Comparison of ENCODE assay signal across 7 cellular contexts in genomic region chr1:109197163-109198042, GRCh38. TPM values are rescaled to one million over a fixed set of nuclear protein-coding genes. Genes with fewer than 3 reads are reported as not detected.
DNase-seq lines count a peak whose midpoint lies in the region; ATAC-seq and TF ChIP-seq lines count a peak whose summit lies in the region.

No MANE protein-coding gene starts in this region.

- H3K79me1 ChIP-seq in H9 (ENCODE audit: insufficient read depth, low read depth, low read length, poor library complexity, severe bottlenecking), result no peaks in the 10 kb centered on the region

- H3K36me3 Mint-ChIP-seq in H9 (ENCODE audit: insufficient read depth in 1 of 3, low read depth in 3 of 3) (no peaks in the 10 kb centered on the region; a peak in 1 of 7 replicates), immature natural killer cell (peaks cover 0 to 4% (median 3%) of the 10 kb centered on the region in 3 donors)

- no peak overlapping the region for H3K56ac ChIP-seq in H9 (ENCODE audit: insufficient read length, low read depth, low read length)

- H3K27me3 ChIP-seq in H9 (ENCODE audit: insufficient read depth, low read length), result no peaks in the 10 kb centered on the region

- no peaks in the 10 kb centered on the region for H3K4me1 ChIP-seq in H9 (ENCODE audit: insufficient read depth, low read length)

- H2BK12ac ChIP-seq in H9 (ENCODE audit: insufficient read length, low read depth, low read length), result no peak overlapping the region

- H3K4me3 ChIP-seq in foreskin fibroblast (ENCODE audit: low read depth in 1 of 2, low read length in 2 of 2), result no peak overlapping the region
- H3K4me3 ChIP-seq in skin epidermis, result no peak overlapping the region

- no peak overlapping the region for H2AK5ac ChIP-seq in H9 (ENCODE audit: insufficient read length, low read length)

- H2BK120ac ChIP-seq in H9 (ENCODE audit: low read depth, low read length, poor library complexity, severe bottlenecking), result no peak overlapping the region

- H3K27ac ChIP-seq in H9 (ENCODE audit: insufficient read length, low read depth, low read length), result no peak overlapping the region
- peak overlapping the region in 16 of 21 experiments; percentile 6 to 75 (median 38) for H3K27ac ChIP-seq in skin epidermis

- no peak overlapping the region for H2BK15ac ChIP-seq in H9 (ENCODE audit: low read depth, low read length)

- TF ChIP-seq CTCF in H9 (conservative IDR thresholded peaks at IDR 0.05) (no peak), foreskin fibroblast (IDR thresholded peaks at IDR 0.05; ENCODE audit: low read depth, low read length) (no peak)

- no peak overlapping the region for H4K5ac ChIP-seq in H9 (ENCODE audit: insufficient read length, low read depth, low read length)

- H3K4me3 Mint-ChIP-seq in H9, result no peak overlapping the region
- H3K4me3 Mint-ChIP-seq in immature natural killer cell, result no peak overlapping the region

- DNase-seq in H9 (peak; percentile 50), SW 1271 (lab: John Stamatoyannopoulos, UW) (peak; percentile 63 to 82), foreskin fibroblast (peak; percentile 99 to 100), immature natural killer cell (no peak)

- no CpG with 5 or more reads among the region's 10 CpGs for WGBS in H9 (ENCODE audit: extremely low coverage, insufficient read length, low lambda C conversion rate)

- H3K14ac ChIP-seq in H9 (ENCODE audit: insufficient read depth, low read length), result no peak overlapping the region

- peaks cover 12 to 15% of the 10 kb centered on the region in 2 experiments for H3K4me1 Mint-ChIP-seq in H9
- H3K4me1 Mint-ChIP-seq in immature natural killer cell, result peaks cover 9 to 11% of the 10 kb centered on the region in 2 donors

- H4K91ac ChIP-seq in H9 (ENCODE audit: insufficient read length, low read depth, low read length), result no peak overlapping the region

- no peak overlapping the region for H3K27ac Mint-ChIP-seq in H9
- no peak overlapping the region for H3K27ac Mint-ChIP-seq in immature natural killer cell

- H3K23ac ChIP-seq in H9 (ENCODE audit: insufficient read length, low read depth, low read length), result no peak overlapping the region

- H3T11ph ChIP-seq in H9 (ENCODE audit: low read length), result no peak overlapping the region

- no peak overlapping the region for H3K9ac ChIP-seq in H9 (ENCODE audit: extremely low read depth, insufficient read length, low read length)

- ATAC-seq in GM21619 (IDR thresholded peaks at IDR 0.05; ENCODE audit: unreplicated experiment) (no peak), GM21737 (IDR thresholded peaks at IDR 0.05; ENCODE audit: unreplicated experiment) (no peak)

- no peak overlapping the region for H4K8ac ChIP-seq in H9 (replicated peaks; ENCODE audit: insufficient read length, low read depth, low read length)

- H3K18ac ChIP-seq in H9 (ENCODE audit: insufficient read length, low read depth, low read length), result no peak overlapping the region

- H3K4me2 ChIP-seq in H9 (ENCODE audit: insufficient read depth, insufficient read length, low read length), result no peak overlapping the region

- no peak overlapping the region for H2AFZ ChIP-seq in H9 (ENCODE audit: low read length)

- H3K23me2 ChIP-seq in H9 (ENCODE audit: insufficient read length, low read depth, low read length, poor library complexity, severe bottlenecking), result no peaks in the 10 kb centered on the region

- no peaks in the 10 kb centered on the region for H3K9me3 ChIP-seq in H9 (ENCODE audit: control insufficient read depth, low read depth, low read length)

- H4K20me1 ChIP-seq in H9 (ENCODE audit: control insufficient read depth, insufficient read depth, insufficient read length), result no peaks in the 10 kb centered on the region

- H3K4ac ChIP-seq in H9 (ENCODE audit: low read depth, low read length), result no peak overlapping the region

- no peak overlapping the region for H2BK20ac ChIP-seq in H9 (ENCODE audit: low read depth, low read length, poor library complexity, severe bottlenecking)

- H3K9me3 Mint-ChIP-seq in H9 (no peaks in the 10 kb centered on the region), immature natural killer cell (no peaks in the 10 kb centered on the region)

- H3K27me3 Mint-ChIP-seq in H9 (ENCODE audit: low read depth), result peaks cover 5% of the 10 kb centered on the region
- H3K27me3 Mint-ChIP-seq in immature natural killer cell (ENCODE audit: low read depth in 3 of 3), result peaks cover 2 to 12% (median 4%) of the 10 kb centered on the region in 3 donors

- no peak overlapping the region for H2BK5ac ChIP-seq in H9 (ENCODE audit: insufficient read length, low read length)

- no peaks in the 10 kb centered on the region for H3K79me2 ChIP-seq in H9 (ENCODE audit: insufficient read depth, low read length)

RNA-seq across cellular contexts. Expression of gene SARS1, which starts 16.3 kb away (rescaled TPM):
- total RNA-seq in H9 (2021), result 139 and 144 TPM in 2 replicates
- polyA plus RNA-seq in immature natural killer cell, result 100 to 1,000 TPM; 123 to 205 (median 149) TPM

RNA-seq across cellular contexts. Expression of gene CELSR2, which starts 51.9 kb away (rescaled TPM):
- total RNA-seq in H9 (2021), result 26.7 and 29.2 TPM in 2 replicates
- under 1 TPM in 2 of 3 donors, not detected in 1; 0.17 to 0.77 TPM for polyA plus RNA-seq in immature natural killer cell

Comparison
In these comparisons a context has a peak if more than half of its experiments do, and no peak if none do; other contexts are left out.
1. DNase-seq: peak in H9 (single experiment), SW 1271 (2 of 2) and foreskin fibroblast (2 of 2); none in immature natural killer cell (0 of 3).